22 cellular contexts compared by ENCODE assay signal in the genomic region with DNA sequence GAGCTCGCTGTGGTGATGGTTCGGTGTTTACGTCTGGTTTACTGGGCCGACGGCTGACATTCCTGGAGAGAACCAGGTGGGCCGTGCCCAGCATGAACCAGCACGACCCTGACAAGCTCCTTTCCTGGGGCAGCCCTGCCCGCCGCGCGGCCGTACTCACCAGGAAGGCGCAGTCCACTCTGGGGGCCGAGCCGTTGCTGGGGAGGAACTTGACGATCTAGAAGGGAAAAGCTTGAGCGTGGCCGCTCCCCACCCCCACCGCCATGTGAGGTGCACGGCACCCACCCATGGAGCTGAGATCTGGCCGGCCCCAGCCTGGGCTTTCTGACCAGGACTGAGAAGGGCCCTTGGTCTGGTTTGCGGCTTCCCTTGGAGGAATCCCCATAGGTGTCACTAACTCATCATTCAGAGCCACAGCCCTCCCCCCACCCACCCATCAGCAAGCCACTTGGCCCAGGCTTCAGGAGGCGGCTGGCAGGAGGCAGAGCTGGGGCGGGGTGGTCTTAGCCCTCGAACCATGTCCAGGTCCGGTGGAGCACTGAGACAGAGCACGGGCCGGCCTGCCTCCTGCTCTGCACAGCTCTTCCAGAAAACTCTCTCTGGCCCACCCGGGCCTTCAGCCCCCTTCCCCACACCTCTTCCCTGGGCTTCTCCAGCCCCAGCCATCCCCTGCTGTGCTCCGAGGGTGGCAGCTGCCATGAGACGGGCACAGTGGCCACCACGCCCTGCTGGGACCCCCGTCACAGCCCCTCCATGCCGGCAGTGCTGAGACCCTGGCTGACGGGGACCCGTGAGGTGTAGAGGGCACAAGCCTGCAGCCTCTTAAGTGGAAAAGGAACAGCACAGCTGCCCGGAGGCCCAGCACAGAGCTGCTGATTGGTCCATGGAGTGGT. TPM values are rescaled to one million over a fixed set of nuclear protein-coding genes. Genes with fewer than 3 reads are reported as not detected.
DNase-seq lines count a peak whose midpoint lies in the region; ATAC-seq and TF ChIP-seq lines count a peak whose summit lies in the region.
"Had no signal": no experiment of that assay in that cellular context is flagged by ENCODE, and none has a peak within 500 bp of the region (broad histone marks: within the 10 kb centered on the region; RNA-seq: fewer than 3 reads in every experiment).

No MANE protein-coding gene starts in this region.

- no peaks in the 10 kb centered on the region for H3K27me3 ChIP-seq in right atrium auricular region
- no peaks in the 10 kb centered on the region for H3K27me3 ChIP-seq in upper lobe of right lung
- no peaks in the 10 kb centered on the region for H3K27me3 ChIP-seq in thyroid gland
- H3K27me3 ChIP-seq: esophagus squamous epithelium, MG63, SJCRH30 had no signal

- H3K4me1 ChIP-seq in right atrium auricular region (peaks cover 0 to 12% of the 10 kb centered on the region in 2 donors), upper lobe of right lung (peaks cover 8% of the 10 kb centered on the region), thyroid gland (peaks cover 31 to 43% of the 10 kb centered on the region in 2 donors)
- H3K4me1 ChIP-seq: SJCRH30 had no signal

- H3K4me3 Mint-ChIP-seq in activated B cell treated with CpG ODN at 0.5 μM for 24 hours = no peak overlapping the region
- H3K4me3 Mint-ChIP-seq: CD8-positive, alpha-beta T cell; T-helper 17 cell had no signal

- H3K36me3 ChIP-seq in right atrium auricular region (no peaks in the 10 kb centered on the region), upper lobe of right lung (no peaks in the 10 kb centered on the region), thyroid gland (no peaks in the 10 kb centered on the region)
- H3K36me3 ChIP-seq: esophagus squamous epithelium, SJCRH30 had no signal

- TF ChIP-seq CTCF in right atrium auricular region (IDR thresholded peaks at IDR 0.05) = no peak
- no peak for TF ChIP-seq CTCF in activated B cell treated with CpG ODN at 0.5 μM for 24 hours (IDR thresholded peaks at IDR 0.05)
- no peak for TF ChIP-seq CTCF in upper lobe of right lung (IDR thresholded peaks at IDR 0.05)
- no peak for TF ChIP-seq CTCF in thyroid gland (IDR thresholded peaks at IDR 0.05)

- peak; percentile 33 for DNase-seq in Right ventricle myocardium superior
- DNase-seq in right atrium auricular region (ENCODE audit: low spot score) = no peak
- DNase-seq in activated B cell treated with CpG ODN at 0.5 μM for 24 hours = peak; percentile 9
- peak; percentile 88 for DNase-seq in mesenteric fat pad (ENCODE audit: low spot score)
- peak; percentile 63 for DNase-seq in upper lobe of right lung
- no peak for DNase-seq in stimulated activated naive CD4-positive, alpha-beta T cell treated with Interleukin-2 at 50 U/mL for 16 hours (lab: John Stamatoyannopoulos, UW)
- DNase-seq in thyroid gland = no peak
- DNase-seq: central memory CD4-positive, alpha-beta T cell; effector CD8-positive, alpha-beta T cell; esophagus squamous epithelium; MG63; NCI-H1694; NCI-H82; T-helper 17 cell had no signal

- H3K9me3 Mint-ChIP-seq in activated B cell treated with CpG ODN at 0.5 μM for 24 hours = no peaks in the 10 kb centered on the region
- H3K9me3 Mint-ChIP-seq: activated T-helper 2 cell treated with anti-CD3 and anti-CD28 coated beads, Interferon-gamma antibody, Interleukin-2, Interleukin-4, amounts not matched to agents 10 μg/mL and 5 μg/mL and 100 μg/mL, durations not matched to agents 14 hours and 24 hours and 36 hours; CD8-positive, alpha-beta T cell had no signal

- no peak for ATAC-seq in Right ventricle myocardium superior (ENCODE audit: poor library complexity)
- no peak for ATAC-seq in activated B cell treated with CpG ODN at 0.5 μM for 24 hours (ENCODE audit: low read depth)
- no peak for ATAC-seq in upper lobe of right lung
- ATAC-seq in HG03439 (IDR thresholded peaks at IDR 0.05; ENCODE audit: unreplicated experiment) = no peak
- ATAC-seq: CD8-positive, alpha-beta T cell; T-helper 17 cell had no signal

- peaks cover 11% of the 10 kb centered on the region for H3K4me1 Mint-ChIP-seq in activated B cell treated with CpG ODN at 0.5 μM for 24 hours

- POLR2A ChIA-PET in activated B cell treated with CpG ODN at 0.5 μM for 24 hours (lab: Charles Lee) = interaction anchor here (0.5 kb wide), 1 partner anchor 14 kb away, joined by 5 read pairs; no protein-coding TSS in a partner anchor

- H3K4me3 ChIP-seq in right atrium auricular region (no peak overlapping the region), upper lobe of right lung (no peak overlapping the region), thyroid gland (replicated peaks in 1 of 3) (no peak overlapping the region)
- H3K4me3 ChIP-seq: esophagus squamous epithelium, MG63, SJCRH30 had no signal

- H3K27me3 Mint-ChIP-seq in activated B cell treated with CpG ODN at 0.5 μM for 24 hours = no peaks in the 10 kb centered on the region
- H3K27me3 Mint-ChIP-seq: T-helper 17 cell had no signal

- intact Hi-C loops in Right ventricle myocardium superior (cut with DNase I) (no loop called here), activated B cell treated with CpG ODN at 0.5 μM for 24 hours (cut with micrococcal nuclease) (no loop called here), upper lobe of right lung (cut with DNase I) (no loop called here), thyroid gland (cut with DNase I) (no loop called here)

- H3K27ac Mint-ChIP-seq in activated B cell treated with CpG ODN at 0.5 μM for 24 hours = no peak overlapping the region
- H3K27ac Mint-ChIP-seq: activated T-helper 2 cell treated with anti-CD3 and anti-CD28 coated beads, Interferon-gamma antibody, Interleukin-2, Interleukin-4, amounts not matched to agents 10 μg/mL and 5 μg/mL and 100 μg/mL, durations not matched to agents 14 hours and 24 hours and 36 hours; CD8-positive, alpha-beta T cell; T-helper 17 cell had no signal

- H3K9me3 ChIP-seq in right atrium auricular region (no peaks in the 10 kb centered on the region), upper lobe of right lung (no peaks in the 10 kb centered on the region), thyroid gland (no peaks in the 10 kb centered on the region)
- H3K9me3 ChIP-seq: esophagus squamous epithelium, MG63, SJCRH30 had no signal

- WGBS in thyroid gland, 2 donors = 94 to 97% methylated on average over 23 to 31 of the region's 37 CpGs

- CTCF ChIA-PET in activated B cell treated with CpG ODN at 0.5 μM for 24 hours (lab: Charles Lee) = no interaction called here

- no peak for TF ChIP-seq POLR2A in thyroid gland (IDR thresholded peaks at IDR 0.05)

- no peaks in the 10 kb centered on the region for H3K36me3 Mint-ChIP-seq in activated B cell treated with CpG ODN at 0.5 μM for 24 hours (ENCODE audit: low read depth)
- H3K36me3 Mint-ChIP-seq: CD8-positive, alpha-beta T cell had no signal

- H3K27ac ChIP-seq in right atrium auricular region (no peak overlapping the region), upper lobe of right lung (no peak overlapping the region), thyroid gland (peak overlapping the region in 1 of 3 donors; percentile 94)
- H3K27ac ChIP-seq: esophagus squamous epithelium, SJCRH30 had no signal

RNA-seq across cellular contexts. Expression of a gene that starts 6.2 kb away (rescaled TPM):
- total RNA-seq in Right ventricle myocardium superior = not detected
- not detected for total RNA-seq in right atrium auricular region
- total RNA-seq in activated B cell treated with CpG ODN at 0.5 μM for 24 hours = not detected in 2 replicates
- not detected for total RNA-seq in mesenteric fat pad
- not detected for total RNA-seq in upper lobe of right lung
- not detected for total RNA-seq in thyroid gland
- total RNA-seq: activated CD8-positive, alpha-beta memory T cell treated with anti-CD3 and anti-CD28 coated beads for 36 hours; activated T-helper 2 cell treated with anti-CD3 and anti-CD28 coated beads, Interferon-gamma antibody, Interleukin-2, Interleukin-4, amounts not matched to agents 10 μg/mL and 5 μg/mL and 100 μg/mL, durations not matched to agents 14 hours and 24 hours and 36 hours; CD8-positive, alpha-beta T cell; esophagus squamous epithelium; liver; myocyte; osteocyte; SJCRH30; T-helper 17 cell had no signal

RNA-seq across cellular contexts. Expression of a gene that starts 15.3 kb away (rescaled TPM):
- total RNA-seq in Right ventricle myocardium superior = 0.13 TPM
- not detected for total RNA-seq in right atrium auricular region
- 0.07 and 0.44 TPM in 2 replicates for total RNA-seq in activated B cell treated with CpG ODN at 0.5 μM for 24 hours
- total RNA-seq in mesenteric fat pad = not detected
- total RNA-seq in upper lobe of right lung = 0.09 TPM
- 10 to 100 TPM in 1 of 4 donors, 1 to 10 TPM in 3; 2.0 to 17.9 (median 2.7) TPM for total RNA-seq in thyroid gland
- total RNA-seq: CD8-positive, alpha-beta T cell; esophagus squamous epithelium; myocyte; osteocyte; SJCRH30 had no signal

Comparison
In these comparisons a context has a peak if more than half of its experiments do, and no peak if none do; other contexts are left out.
1. DNase-seq: peak in Right ventricle myocardium superior (single experiment), activated B cell treated with CpG ODN at 0.5 μM for 24 hours (single experiment), mesenteric fat pad (single experiment) and upper lobe of right lung (single experiment); none in right atrium auricular region (single experiment), stimulated activated naive CD4-positive, alpha-beta T cell treated with Interleukin-2 at 50 U/mL for 16 hours (single experiment) and thyroid gland (0 of 2).